2 cellular contexts compared by ENCODE assay signal in the genomic region with DNA sequence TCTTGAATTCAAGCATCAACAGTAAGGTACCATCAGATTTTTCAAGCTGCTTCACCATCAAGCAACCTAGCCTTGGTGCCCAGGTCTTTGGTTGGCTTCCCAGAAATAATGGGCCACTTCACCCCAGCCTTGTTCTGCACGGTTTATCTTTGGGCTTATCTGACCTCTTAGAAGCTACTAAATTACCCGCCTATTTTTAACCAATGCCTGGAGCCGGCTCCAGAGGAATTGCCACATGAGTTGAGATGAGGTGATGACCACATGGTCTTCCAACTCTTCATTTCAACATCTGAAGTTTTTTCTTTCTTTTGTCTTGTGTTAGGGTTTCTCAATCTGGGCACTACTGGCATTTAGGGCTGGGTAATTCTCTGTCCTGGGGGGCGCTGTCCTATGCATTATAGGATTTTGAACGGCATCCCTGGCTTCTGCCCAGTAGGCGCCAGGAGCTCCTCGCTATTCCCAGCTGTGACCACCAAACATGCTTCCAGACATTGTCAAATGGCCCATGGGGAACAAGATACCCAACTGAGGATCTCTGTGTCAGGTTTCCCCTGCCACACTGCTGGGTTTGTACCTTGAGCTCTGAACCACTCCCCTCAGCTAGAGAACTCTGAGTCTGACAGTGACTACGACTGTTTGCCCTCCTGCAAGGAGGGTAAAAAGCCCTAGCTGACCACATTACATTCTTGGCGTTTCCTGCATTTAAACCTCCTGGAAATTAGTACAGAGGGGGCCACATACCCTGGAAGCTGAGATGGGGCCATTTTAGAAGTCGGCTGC.
TF ChIP-seq lines count a peak whose summit lies in the region.

No MANE protein-coding gene starts in this region.

TF ChIP-seq in SK-N-SH, 30 proteins besides CTCF, POLR2A, EP300 and RAD21:
- TF ChIP-seq JUND (IDR thresholded peaks at IDR 0.05), result no peak
- TF ChIP-seq SMC3 (IDR thresholded peaks at IDR 0.05; ENCODE audit: low read depth, low read length), result no peak
- TF ChIP-seq TAF1 (IDR thresholded peaks at IDR 0.05; ENCODE audit: borderline replicate concordance, low read depth, low read length), result no peak
- TF ChIP-seq REST (IDR thresholded peaks at IDR 0.05; ENCODE audit: low read depth, low read length), result no peak
- no peak for TF ChIP-seq EZH2phosphoT487 (IDR thresholded peaks at IDR 0.05; ENCODE audit: borderline replicate concordance, low read depth)
- TF ChIP-seq POLR2AphosphoS5 (IDR thresholded peaks at IDR 0.05; ENCODE audit: low read depth, low read length), result no peak
- no peak for TF ChIP-seq GATA2 (CRISPR knock-in tag; IDR thresholded peaks at IDR 0.05)
- no peak for TF ChIP-seq NRF1 (IDR thresholded peaks at IDR 0.05; ENCODE audit: low read depth, low read length)
- TF ChIP-seq, protein P1, sequence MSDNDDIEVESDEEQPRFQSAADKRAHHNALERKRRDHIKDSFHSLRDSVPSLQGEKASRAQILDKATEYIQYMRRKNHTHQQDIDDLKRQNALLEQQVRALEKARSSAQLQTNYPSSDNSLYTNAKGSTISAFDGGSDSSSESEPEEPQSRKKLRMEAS (IDR thresholded peaks at IDR 0.05; ENCODE audit: low read depth), result no peak
- no peak for TF ChIP-seq TEAD4 (IDR thresholded peaks at IDR 0.05; ENCODE audit: borderline replicate concordance, insufficient read depth)
- TF ChIP-seq NFIC (IDR thresholded peaks at IDR 0.05; ENCODE audit: borderline replicate concordance), result no peak
- no peak for TF ChIP-seq TCF12 (IDR thresholded peaks at IDR 0.05)
- no peak for TF ChIP-seq YY1 (IDR thresholded peaks at IDR 0.05; ENCODE audit: low read depth)
- TF ChIP-seq GABPA (IDR thresholded peaks at IDR 0.05; ENCODE audit: low read depth), result no peak
- TF ChIP-seq RCOR1 (IDR thresholded peaks at IDR 0.05; ENCODE audit: low read length), result no peak
- no peak for TF ChIP-seq RFX5 (IDR thresholded peaks at IDR 0.05; ENCODE audit: low read length)

TF ChIP-seq in SK-N-SH treated with all-trans-retinoic acid at 6 μM for 48 hours, 23 proteins besides CTCF, POLR2A, EP300 and RAD21:
- no peak for TF ChIP-seq ZC3H10 (CRISPR knock-in tag; IDR thresholded peaks at IDR 0.05)
- TF ChIP-seq RARB (CRISPR knock-in tag; IDR thresholded peaks at IDR 0.05), result no peak
- no peak for TF ChIP-seq CREB5 (CRISPR knock-in tag; IDR thresholded peaks at IDR 0.05; ENCODE audit: low read depth)
